Comparison of ENCODE assay signal across 9 cellular contexts in genomic region chr9:21357479-21358290, GRCh38. TPM values are rescaled to one million over a fixed set of nuclear protein-coding genes. Genes with fewer than 3 reads are reported as not detected.
DNase-seq lines count a peak whose midpoint lies in the region; ATAC-seq and TF ChIP-seq lines count a peak whose summit lies in the region.
"Had no signal": no experiment of that assay in that cellular context is flagged by ENCODE, and none has a peak within 500 bp of the region (broad histone marks: within the 10 kb centered on the region; RNA-seq: fewer than 3 reads in every experiment).

No MANE protein-coding gene starts in this region.

- H3K36me3 Mint-ChIP-seq in naive thymus-derived CD4-positive, alpha-beta T cell, result peaks cover 0 to 7% (median 6%) of the 10 kb centered on the region in 5 donors

- H3K27me3 Mint-ChIP-seq in naive thymus-derived CD4-positive, alpha-beta T cell, result peaks cover 0 to 67% (median 6%) of the 10 kb centered on the region in 5 donors

- intact Hi-C loops in naive thymus-derived CD4-positive, alpha-beta T cell (cut with micrococcal nuclease), result loop anchor here (1.0 to 2.0 kb wide), 4 partner anchors 19 to 39 kb away; partner anchors contain the start of gene KLHL9 (in 2 of the 2)
- intact Hi-C loops in tibial artery (cut with DNase I; ENCODE audit: low total_unique reads) (no loop called here), posterior cingulate gyrus (cut with DNase I) (no loop called here)

- no peaks in the 10 kb centered on the region for H3K36me3 ChIP-seq in GM23248 (ENCODE audit: low read depth)
- H3K36me3 ChIP-seq in MG63, result no peaks in the 10 kb centered on the region
- no peaks in the 10 kb centered on the region for H3K36me3 ChIP-seq in naive thymus-derived CD4-positive, alpha-beta T cell (ENCODE audit: control insufficient read depth in 2 of 3, insufficient read depth in 3 of 3, low read length in 3 of 3)
- no peaks in the 10 kb centered on the region for H3K36me3 ChIP-seq in tibial artery

- peak overlapping the region; percentile 78 for H2AFZ ChIP-seq in GM23248

- no peaks in the 10 kb centered on the region for H3F3A ChIP-seq in GM23248 (ENCODE audit: insufficient read depth)

- no peaks in the 10 kb centered on the region for H3K9me2 ChIP-seq in GM23248 (ENCODE audit: insufficient read depth)

- no peak for TF ChIP-seq CTCF in tibial artery (IDR thresholded peaks at IDR 0.05)

- H3K9me3 Mint-ChIP-seq in naive thymus-derived CD4-positive, alpha-beta T cell, result peaks cover 0 to 12% (median 6%) of the 10 kb centered on the region in 11 donors

- WGBS in GM23248 (ENCODE audit: low coverage in 1 of 2, low lambda C conversion rate in 2 of 2, missing lambda C conversion rate in 2 of 2), 2 experiments, result 19 to 20% methylated on average over 7 of the region's 7 CpGs

- H3K4me3 Mint-ChIP-seq in naive thymus-derived CD4-positive, alpha-beta T cell, result peak overlapping the region; percentile 31 to 79 (median 72)
- H3K4me3 Mint-ChIP-seq: dendritic cell treated with granulocyte-macrophage colony-stimulating factor and Interleukin-4, amounts not matched to agents 40 ng/mL and 50 ng/mL, for 4 days had no signal

- CTCF ChIA-PET in naive thymus-derived CD4-positive, alpha-beta T cell (lab: Charles Lee), result interaction anchor here (0.6 to 0.8 kb wide), 3 partner anchors 10 to 32 kb away, joined by 3 read pairs; no protein-coding TSS in a partner anchor

- H3K4me3 ChIP-seq in GM23248, result peak overlapping the region; percentile 48
- H3K4me3 ChIP-seq in MG63, result peak overlapping the region; percentile 23
- H3K4me3 ChIP-seq in naive thymus-derived CD4-positive, alpha-beta T cell (ENCODE audit: low read length), result peak overlapping the region; percentile 18
- no peak overlapping the region for H3K4me3 ChIP-seq in tibial artery

- H3K27me3 ChIP-seq in GM23248 (replicated peaks; ENCODE audit: insufficient read depth) (peaks cover 40% of the 10 kb centered on the region), MG63 (peaks cover under 1% of the 10 kb centered on the region; the same call in 1 of the 2 replicates), tibial artery (peaks cover 0 to 2% of the 10 kb centered on the region in 2 donors)
- no peaks in the 10 kb centered on the region for H3K27me3 ChIP-seq in naive thymus-derived CD4-positive, alpha-beta T cell (ENCODE audit: control insufficient read depth in 2 of 2, insufficient read depth in 2 of 2, low read length in 2 of 2)

- DNase-seq in GM23248, result peak; percentile 9
- DNase-seq in MG63, result no peak
- DNase-seq in naive thymus-derived CD4-positive, alpha-beta T cell, result peak in 6 of 9 donors; percentile 30 to 64 (median 48)
- no peak for DNase-seq in left lobe of liver (ENCODE audit: low spot score)
- DNase-seq in tibial artery, result no peak
- DNase-seq in NCI-H2081 (lab: John Stamatoyannopoulos, UW), result no peak
- DNase-seq in posterior cingulate gyrus, result no peak

- H3K4me1 Mint-ChIP-seq in naive thymus-derived CD4-positive, alpha-beta T cell, result peaks cover 4 to 27% (median 18%) of the 10 kb centered on the region in 7 donors

- ATAC-seq in GM18858 (IDR thresholded peaks at IDR 0.05; ENCODE audit: unreplicated experiment) (peak; percentile 92), left lobe of liver (no peak)
- peak; percentile 72 for ATAC-seq in naive thymus-derived CD4-positive, alpha-beta T cell

- H4K20me1 ChIP-seq in GM23248 (ENCODE audit: insufficient read depth), result no peaks in the 10 kb centered on the region

- H3K27ac Mint-ChIP-seq in naive thymus-derived CD4-positive, alpha-beta T cell, result peak overlapping the region; percentile 75 to 95 (median 88)
- H3K27ac Mint-ChIP-seq: dendritic cell treated with granulocyte-macrophage colony-stimulating factor and Interleukin-4, amounts not matched to agents 40 ng/mL and 50 ng/mL, for 4 days had no signal

- no peaks in the 10 kb centered on the region for H3K79me2 ChIP-seq in GM23248 (ENCODE audit: insufficient read depth)

- H3K4me2 ChIP-seq in GM23248 (ENCODE audit: unreplicated experiment), result peak overlapping the region; percentile 37

- H3K27ac ChIP-seq in GM23248 (no peak overlapping the region), tibial artery (no peak overlapping the region)
- H3K27ac ChIP-seq in naive thymus-derived CD4-positive, alpha-beta T cell (ENCODE audit: low read depth, low read length), result peak overlapping the region; percentile 68

- in situ Hi-C loops in GM23248 (cut with MboI), result no loop called here

- H3K9ac ChIP-seq in GM23248, result no peak overlapping the region

- H3K4me1 ChIP-seq in GM23248 (ENCODE audit: insufficient read depth) (no peaks in the 10 kb centered on the region), tibial artery (no peaks in the 10 kb centered on the region)
- peaks cover 3 to 6% of the 10 kb centered on the region in 2 donors for H3K4me1 ChIP-seq in naive thymus-derived CD4-positive, alpha-beta T cell (ENCODE audit: control insufficient read depth in 2 of 2, insufficient read depth in 2 of 2, low read length in 2 of 2)

- H3K9me3 ChIP-seq in GM23248 (ENCODE audit: low read depth), result no peaks in the 10 kb centered on the region
- H3K9me3 ChIP-seq in MG63, result no peaks in the 10 kb centered on the region
- peaks cover 0 to 3% (median 0%) of the 10 kb centered on the region in 3 experiments for H3K9me3 ChIP-seq in naive thymus-derived CD4-positive, alpha-beta T cell (ENCODE audit: control insufficient read depth in 2 of 3, low read length in 3 of 3)
- no peaks in the 10 kb centered on the region for H3K9me3 ChIP-seq in tibial artery

- POLR2A ChIA-PET in naive thymus-derived CD4-positive, alpha-beta T cell (lab: Charles Lee), result interaction anchor here (2.4 kb wide), 1 partner anchor 23 kb away, joined by 12 read pairs; the partner anchor contains the start of gene KLHL9

RNA-seq across cellular contexts. Expression of gene IFNA6, which starts 7.0 kb away (rescaled TPM):
- total RNA-seq in GM23248 (2014; rRNA removed; shearing (Covaris generic)), result not detected in 2 replicates
- polyA plus RNA-seq in GM23248 (2016; fragmentation: Nextera tagmentation; extraction: Ambion mirVana), result not detected in 2 replicates
- total RNA-seq in MG63 (2014; rRNA removed; shearing (Covaris generic); ENCODE audit: low replicate concordance), result not detected in 2 replicates
- total RNA-seq in naive thymus-derived CD4-positive, alpha-beta T cell, result not detected
- polyA plus RNA-seq in naive thymus-derived CD4-positive, alpha-beta T cell, result not detected
- not detected for total RNA-seq in left lobe of liver

RNA-seq across cellular contexts. Expression of gene IFNA13, which starts 10.2 kb away (rescaled TPM):
- total RNA-seq in GM23248 (2014; rRNA removed; shearing (Covaris generic)), result not detected in 2 replicates
- polyA plus RNA-seq in GM23248 (2016; fragmentation: Nextera tagmentation; extraction: Ambion mirVana), result not detected in 2 replicates
- total RNA-seq in MG63 (2014; rRNA removed; shearing (Covaris generic); ENCODE audit: low replicate concordance), result not detected in 2 replicates
- not detected for total RNA-seq in naive thymus-derived CD4-positive, alpha-beta T cell
- polyA plus RNA-seq in naive thymus-derived CD4-positive, alpha-beta T cell, result not detected
- not detected for total RNA-seq in left lobe of liver

RNA-seq across cellular contexts. Expression of gene KLHL9, which starts 22.5 kb away (rescaled TPM):
- total RNA-seq in GM23248 (2014; rRNA removed; shearing (Covaris generic)), result 41.9 and 49.4 TPM in 2 replicates
- 28.8 and 29.5 TPM in 2 replicates for polyA plus RNA-seq in GM23248 (2016; fragmentation: Nextera tagmentation; extraction: Ambion mirVana)
- 46.6 and 58.6 TPM in 2 replicates for total RNA-seq in MG63 (2014; rRNA removed; shearing (Covaris generic); ENCODE audit: low replicate concordance)
- total RNA-seq in naive thymus-derived CD4-positive, alpha-beta T cell, result 10 to 100 TPM; 11.8 to 37.7 (median 19.1) TPM
- 10 to 100 TPM; 21.1 to 23.0 TPM for polyA plus RNA-seq in naive thymus-derived CD4-positive, alpha-beta T cell
- total RNA-seq in left lobe of liver, result 6.2 TPM

RNA-seq across cellular contexts. Expression of gene IFNA2, which starts 27.5 kb away (rescaled TPM):
- not detected in 2 replicates for total RNA-seq in GM23248 (2014; rRNA removed; shearing (Covaris generic))
- not detected in 2 replicates for polyA plus RNA-seq in GM23248 (2016; fragmentation: Nextera tagmentation; extraction: Ambion mirVana)
- not detected in 2 replicates for total RNA-seq in MG63 (2014; rRNA removed; shearing (Covaris generic); ENCODE audit: low replicate concordance)
- not detected for total RNA-seq in naive thymus-derived CD4-positive, alpha-beta T cell
- polyA plus RNA-seq in naive thymus-derived CD4-positive, alpha-beta T cell, result not detected
- not detected for total RNA-seq in left lobe of liver

RNA-seq across cellular contexts. Expression of gene IFNA8, which starts 51.2 kb away (rescaled TPM):
- total RNA-seq in GM23248 (2014; rRNA removed; shearing (Covaris generic)), result not detected in 2 replicates
- polyA plus RNA-seq in GM23248 (2016; fragmentation: Nextera tagmentation; extraction: Ambion mirVana), result not detected in 2 replicates
- total RNA-seq in MG63 (2014; rRNA removed; shearing (Covaris generic); ENCODE audit: low replicate concordance), result not detected in 2 replicates
- total RNA-seq in naive thymus-derived CD4-positive, alpha-beta T cell, result not detected
- not detected for polyA plus RNA-seq in naive thymus-derived CD4-positive, alpha-beta T cell
- not detected for total RNA-seq in left lobe of liver

Comparison
In these comparisons a context has a peak if more than half of its experiments do, and no peak if none do; other contexts are left out.
1. DNase-seq: peak in GM23248 (single experiment) and naive thymus-derived CD4-positive, alpha-beta T cell (6 of 9); none in MG63 (single experiment), left lobe of liver (single experiment), tibial artery (0 of 2), NCI-H2081 (0 of 2) and posterior cingulate gyrus (0 of 10).
2. H3K4me3 ChIP-seq: peak in GM23248 (single experiment), MG63 (single experiment) and naive thymus-derived CD4-positive, alpha-beta T cell (single experiment); none in tibial artery (0 of 2).
3. intact Hi-C loops: an anchor here in naive thymus-derived CD4-positive, alpha-beta T cell (1.0 to 2.0 kb wide); none called in tibial artery and posterior cingulate gyrus.